Comparison of ENCODE assay signal across 25 cellular contexts in the genomic region with DNA sequence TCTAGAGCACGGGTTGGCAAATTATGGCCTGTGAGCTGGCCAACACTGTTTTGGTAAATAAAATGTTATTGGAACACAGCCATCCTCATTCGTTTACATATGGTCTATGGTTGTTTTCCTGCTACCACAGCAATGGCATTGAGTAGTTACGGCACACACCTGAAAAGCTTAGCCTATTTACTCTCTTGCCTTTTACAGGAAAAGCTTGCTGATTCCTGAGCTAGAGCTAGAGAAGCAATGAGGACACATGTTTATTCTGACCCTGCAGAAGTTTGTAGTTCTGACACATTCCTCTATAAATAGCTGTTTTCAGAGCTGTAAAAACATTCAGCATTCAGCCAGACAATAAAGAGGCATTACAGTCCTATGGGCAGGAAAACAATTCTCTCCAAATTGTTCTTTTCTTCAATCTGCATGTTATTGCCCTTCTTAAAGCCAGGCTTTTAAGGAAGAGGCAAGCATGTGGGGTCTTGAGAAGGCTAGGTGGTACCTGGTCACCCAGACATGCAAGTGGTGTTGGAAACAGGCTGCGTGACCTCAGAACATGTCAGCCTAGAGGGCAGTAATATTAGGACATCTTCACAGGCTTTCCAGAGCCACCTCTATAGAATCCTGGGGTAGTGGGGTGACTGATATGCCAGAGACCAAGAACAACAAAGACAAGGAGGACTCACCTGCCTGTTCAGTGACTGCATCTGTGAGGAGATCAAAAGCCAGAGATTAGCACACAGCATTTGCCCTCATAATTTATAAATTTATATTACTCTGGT. TPM values are rescaled to one million over a fixed set of nuclear protein-coding genes. Genes with fewer than 3 reads are reported as not detected.
"Had no signal": no experiment of that assay in that cellular context is flagged by ENCODE, and none has a peak within 500 bp of the region (broad histone marks: within the 10 kb centered on the region; RNA-seq: fewer than 3 reads in every experiment).

No MANE protein-coding gene starts in this region.

- ATAC-seq: activated CD4-positive, CD25-positive, alpha-beta regulatory T cell treated with anti-CD3 and anti-CD28 coated beads, Interleukin-2, amount 50 U/mL, for 24 hours; activated T-cell treated with anti-CD3 and anti-CD28 coated beads, Interleukin-2, amount 50 U/mL, for 72 hours; lower lobe of right lung had no signal

- H3K4me1 Mint-ChIP-seq: activated naive CD4-positive, alpha-beta T cell treated with anti-CD3 and anti-CD28 coated beads, Interleukin-2, amount 50 U/mL, for 24 hours; nephron progenitor cell had no signal

- H3K9me3 ChIP-seq: ascending aorta, lower lobe of right lung, sigmoid colon, tibial artery, vagina had no signal

- H3K36me3 ChIP-seq: ascending aorta, lower lobe of right lung, sigmoid colon, tibial artery, vagina had no signal

- H3K27me3 Mint-ChIP-seq: central memory CD8-positive, alpha-beta T cell had no signal

- H3K27ac Mint-ChIP-seq: activated naive CD4-positive, alpha-beta T cell treated with anti-CD3 and anti-CD28 coated beads, Interleukin-2, amount 50 U/mL, for 24 hours; activated T-cell treated with anti-CD3 and anti-CD28 coated beads, Interleukin-2, amount 50 U/mL, for 72 hours; nephron progenitor cell had no signal

- H3K9me3 Mint-ChIP-seq: activated naive CD4-positive, alpha-beta T cell treated with anti-CD3 and anti-CD28 coated beads, Interleukin-2, amount 50 U/mL, for 24 hours; activated T-cell treated with anti-CD3 and anti-CD28 coated beads, Interleukin-2, amount 50 U/mL, for 72 hours; central memory CD8-positive, alpha-beta T cell; nephron progenitor cell had no signal

- H3K36me3 Mint-ChIP-seq: activated naive CD4-positive, alpha-beta T cell treated with anti-CD3 and anti-CD28 coated beads, Interleukin-2, amount 50 U/mL, for 24 hours had no signal

- H3K27me3 ChIP-seq: ascending aorta, sigmoid colon, tibial artery, vagina had no signal

- H3K4me3 Mint-ChIP-seq: activated naive CD4-positive, alpha-beta T cell treated with anti-CD3 and anti-CD28 coated beads, Interleukin-2, amount 50 U/mL, for 24 hours; activated T-cell treated with anti-CD3 and anti-CD28 coated beads, Interleukin-2, amount 50 U/mL, for 72 hours; central memory CD8-positive, alpha-beta T cell; nephron progenitor cell had no signal

- H3K4me1 ChIP-seq: ascending aorta, lower lobe of right lung, sigmoid colon, tibial artery, vagina had no signal

- H3K27ac ChIP-seq: ascending aorta, coronary artery, lower lobe of right lung, sigmoid colon, tibial artery, vagina had no signal

- H3K4me3 ChIP-seq: ascending aorta, coronary artery, lower lobe of right lung, sigmoid colon, tibial artery, vagina had no signal

- DNase-seq: activated CD8-positive, alpha-beta memory T cell treated with anti-CD3 and anti-CD28 coated beads for 24 hours; activated CD8-positive, alpha-beta memory T cell treated with anti-CD3 and anti-CD28 coated beads, Interleukin-2, amount 50 U/mL, for 48 hours; activated effector memory CD4-positive, alpha-beta T cell treated with anti-CD3 and anti-CD28 coated beads, Interleukin-2, amount 50 U/mL, for 16 hours; activated T-cell treated with anti-CD3 and anti-CD28 coated beads, Interleukin-2, amount 50 U/mL, for 72 hours; foreskin melanocyte; glutamatergic neuron; hippocampal formation; islet precursor cell; lower lobe of right lung; nephron progenitor cell; occipital lobe; posterior cingulate gyrus; sigmoid colon; stimulated activated naive CD4-positive, alpha-beta T cell treated with Interleukin-2 at 50 U/mL for 16 hours; substantia nigra; T1000; tibial artery had no signal

RNA-seq across cellular contexts. Expression of gene FCRL2, which starts 1.6 kb away (rescaled TPM):
- total RNA-seq: activated T-cell treated with anti-CD3 and anti-CD28 coated beads, Interleukin-2, amount 50 U/mL, for 72 hours; ascending aorta; epithelial cell of proximal tubule; occipital lobe; renal cortical epithelial cell; sigmoid colon; vagina had no signal

RNA-seq across cellular contexts. Expression of gene FCRL1, which starts 44.6 kb away (rescaled TPM):
- total RNA-seq: ascending aorta, epithelial cell of proximal tubule, renal cortical epithelial cell, sigmoid colon had no signal
